ENCODE assay signal across 12 cellular contexts in the genomic region with DNA sequence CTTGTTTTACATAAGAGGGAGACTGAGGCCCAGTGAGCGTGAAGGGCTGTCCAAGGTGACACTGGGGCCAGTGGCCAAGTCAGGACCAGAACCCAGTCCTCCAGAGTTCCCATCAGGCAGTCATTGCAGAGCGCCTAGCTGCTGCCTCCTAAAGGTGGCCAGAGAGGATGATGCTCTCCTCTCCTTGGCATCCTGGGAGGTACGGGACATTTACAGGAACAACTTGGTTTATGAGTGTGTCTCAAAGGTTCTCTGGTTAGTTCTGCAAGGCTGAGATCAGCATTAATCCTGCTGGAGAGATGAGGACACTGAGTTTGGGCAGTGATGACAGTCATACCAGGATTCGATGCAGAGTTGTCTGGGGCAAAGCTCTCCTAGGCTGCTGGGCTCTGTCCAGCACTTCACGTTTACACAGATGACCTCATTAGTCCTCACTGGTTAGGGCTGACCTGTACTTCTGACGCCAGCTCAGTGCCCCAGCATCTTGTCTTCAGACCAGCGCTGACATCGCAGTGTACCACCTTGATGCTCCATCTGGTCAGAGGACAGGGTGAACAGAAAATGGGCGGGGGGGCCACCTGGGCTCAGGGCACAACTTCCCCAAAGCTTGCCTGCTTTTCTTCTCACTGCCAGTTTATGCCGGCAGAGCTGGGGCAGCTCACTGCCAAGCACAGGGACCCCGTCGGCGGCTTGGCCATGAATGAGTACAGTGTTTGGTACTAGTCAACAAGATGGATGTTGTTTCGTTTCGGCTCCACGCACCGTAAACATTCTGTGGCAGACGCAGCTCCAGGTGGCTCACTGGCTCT.
DNase-seq lines count a peak whose midpoint lies in the region; ATAC-seq and TF ChIP-seq lines count a peak whose summit lies in the region.
"Had no signal": no experiment of that assay in that cellular context is flagged by ENCODE, and none has a peak within 500 bp of the region (broad histone marks: within the 10 kb centered on the region; RNA-seq: fewer than 3 reads in every experiment).

No MANE protein-coding gene starts in this region.

- no peak overlapping the region for H3K4me2 ChIP-seq in neuronal stem cell (ENCODE audit: insufficient read depth, low read length, poor library complexity, severe bottlenecking)

- no peak overlapping the region for H2AK5ac ChIP-seq in neuronal stem cell (ENCODE audit: low read depth, low read length)

- no peak overlapping the region for H2BK12ac ChIP-seq in neuronal stem cell (ENCODE audit: low read length)

- H4K91ac ChIP-seq in neuronal stem cell (ENCODE audit: low read depth, low read length, poor library complexity): no peak overlapping the region

- H3K4me1 ChIP-seq in neuronal stem cell (ENCODE audit: control insufficient read depth in 2 of 2, insufficient read depth in 1 of 2, low read depth in 1 of 2, low read length in 2 of 2): no peaks in the 10 kb centered on the region

- H3K4me3 ChIP-seq in dorsolateral prefrontal cortex: peak overlapping the region in 33 of 59 donors; percentile 2 to 51 (median 19)
- H3K4me3 ChIP-seq in neuronal stem cell (ENCODE audit: low read length in 2 of 2): no peak overlapping the region

- no peaks in the 10 kb centered on the region for H3K9me3 ChIP-seq in neuronal stem cell (replicated peaks in 1 of 2; ENCODE audit: control insufficient read depth in 2 of 2, insufficient read depth in 1 of 2, low read depth in 1 of 2, low read length in 2 of 2)

- H2BK15ac ChIP-seq in neuronal stem cell (ENCODE audit: low read length): no peak overlapping the region

- intact Hi-C loops in dorsolateral prefrontal cortex (cut with DNase I): no loop called here

- H3K23ac ChIP-seq in neuronal stem cell (ENCODE audit: low read depth, low read length, poor library complexity): no peak overlapping the region

- H3K27ac ChIP-seq in dorsolateral prefrontal cortex: peak overlapping the region in 49 of 59 donors; percentile 3 to 84 (median 61)
- H3K27ac ChIP-seq in neuronal stem cell (replicated peaks; ENCODE audit: low read length): no peak overlapping the region

- H4K8ac ChIP-seq in neuronal stem cell (ENCODE audit: low read depth, low read length): peak overlapping the region; percentile 6

- H2AFZ ChIP-seq in neuronal stem cell (ENCODE audit: low read length): no peak overlapping the region

- H3K9ac ChIP-seq in neuronal stem cell (ENCODE audit: low read depth, low read length, poor library complexity): no peak overlapping the region

- H3K4ac ChIP-seq in neuronal stem cell (ENCODE audit: low read length): no peak overlapping the region

- H2BK120ac ChIP-seq in neuronal stem cell (ENCODE audit: low read depth, low read length): no peak overlapping the region

- H3K27me3 ChIP-seq in dorsolateral prefrontal cortex (no peaks in the 10 kb centered on the region), neuronal stem cell (ENCODE audit: control insufficient read depth in 3 of 3, insufficient read depth in 3 of 3, low read depth in 1 of 3, low read length in 3 of 3) (peaks cover 0 to 18% (median 0%) of the 10 kb centered on the region in 3 experiments)

- DNase-seq in DMS53 (lab: John Stamatoyannopoulos, UW) (peak; percentile 75), NCI-H1694 (lab: John Stamatoyannopoulos, UW) (peak; percentile 20), dorsolateral prefrontal cortex (peak; percentile 18 to 71 (median 56)), neuronal stem cell (ENCODE audit: low spot score) (no peak), RPMI8226 (no peak), SHP77 treated with DMSO at 0.1 percent for 48 hours (lab: John Stamatoyannopoulos, UW) (no peak), NCI-H1417 treated with DMSO at 0.1 percent for 48 hours (lab: John Stamatoyannopoulos, UW) (no peak)
- DNase-seq: CD4-positive, alpha-beta memory T cell; Kasumi-1; naive B cell; NCI-H748 treated with DMSO at 0.1 percent for 48 hours had no signal

- peaks cover 1% of the 10 kb centered on the region for H3K79me1 ChIP-seq in neuronal stem cell (ENCODE audit: low read depth, low read length)

- no peak for ATAC-seq in GM21528 (IDR thresholded peaks at IDR 0.05; ENCODE audit: low FRiP score, unreplicated experiment)

- H3K36me3 ChIP-seq in neuronal stem cell (replicated peaks in 1 of 2; ENCODE audit: control insufficient read depth in 2 of 2, insufficient read depth in 2 of 2, low read length in 2 of 2): no peaks in the 10 kb centered on the region

- H3K14ac ChIP-seq in neuronal stem cell (ENCODE audit: low read length): no peak overlapping the region

- no peak overlapping the region for H3K18ac ChIP-seq in neuronal stem cell (ENCODE audit: low read length)

- no peak overlapping the region for H2BK5ac ChIP-seq in neuronal stem cell (ENCODE audit: low read length)

- WGBS in neuronal stem cell (ENCODE audit: extremely low coverage in 2 of 2, insufficient read length in 2 of 2, insufficient replicate concordance in 1 of 2), 2 donors: no CpG with 5 or more reads among the region's 18 CpGs

- TF ChIP-seq CTCF in dorsolateral prefrontal cortex (IDR thresholded peaks at IDR 0.05 in 54 of 56, conservative IDR thresholded peaks at IDR 0.05 in 2 of 56; ENCODE audit: low read depth in 1 of 56, partially characterized antibody in 56 of 56): no peak

Comparison
In these comparisons a context has a peak if more than half of its experiments do, and no peak if none do; other contexts are left out.
1. DNase-seq: peak in DMS53 (single experiment), NCI-H1694 (single experiment) and dorsolateral prefrontal cortex (10 of 10); none in neuronal stem cell (single experiment), RPMI8226 (single experiment), SHP77 treated with DMSO at 0.1 percent for 48 hours (single experiment) and NCI-H1417 treated with DMSO at 0.1 percent for 48 hours (single experiment).
2. H3K4me3 ChIP-seq: peak in dorsolateral prefrontal cortex (33 of 59); none in neuronal stem cell (0 of 2).